Comparison of ENCODE assay signal across 19 cellular contexts in the genomic region with DNA sequence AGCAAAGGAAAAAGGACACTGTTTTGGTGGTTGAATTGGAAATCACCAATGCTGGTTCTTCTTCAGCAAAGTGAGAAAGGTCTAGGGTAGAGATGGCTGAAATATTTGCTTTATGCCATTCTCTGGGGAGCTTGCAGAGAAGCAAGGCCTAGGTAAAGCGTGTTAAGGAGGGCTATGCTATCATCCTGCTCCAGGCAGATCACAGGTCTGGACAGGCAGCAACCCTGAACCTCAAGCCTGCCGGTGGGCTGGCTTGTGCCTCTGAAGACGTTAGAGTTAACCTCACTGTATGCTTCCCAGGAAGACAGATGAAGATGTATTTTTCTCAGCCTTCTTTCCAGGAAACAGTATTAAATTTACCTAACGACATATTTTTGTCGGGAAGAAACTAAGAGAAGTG.
A peak's percentile ranks its signal among the peaks of the same experiment; 100 is the strongest.
DNase-seq lines count a peak whose midpoint lies in the region; ATAC-seq, FAIRE-seq and TF ChIP-seq lines count a peak whose summit lies in the region.
"Had no signal": no experiment of that assay in that cellular context is flagged by ENCODE, and none has a peak within 500 bp of the region (broad histone marks: within the 10 kb centered on the region; RNA-seq: fewer than 3 reads in every experiment).

No MANE protein-coding gene starts in this region.

- TF ChIP-seq CTCF in bronchial epithelial cell (IDR thresholded peaks at IDR 0.05; ENCODE audit: insufficient read depth, low read length, severe bottlenecking) = no peak
- TF ChIP-seq CTCF in keratinocyte (optimal IDR thresholded peaks at IDR 0.05 in 1 of 3, IDR thresholded peaks at IDR 0.05 in 1 of 3, conservative IDR thresholded peaks at IDR 0.05 in 1 of 3; ENCODE audit: extremely low read depth in 1 of 3, insufficient read depth in 2 of 3, low read length in 3 of 3) = no peak

- no peak overlapping the region for H2AFZ ChIP-seq in Karpas-422 (ENCODE audit: low read length)
- peak overlapping the region; percentile 80 for H2AFZ ChIP-seq in keratinocyte (ENCODE audit: control insufficient read depth, low read length)
- H2AFZ ChIP-seq: GM23338 had no signal

- no peak overlapping the region for H3K27ac ChIP-seq in Karpas-422 (ENCODE audit: low read length)
- H3K27ac ChIP-seq in keratinocyte (ENCODE audit: control insufficient read depth, insufficient read depth, low read length) = peak overlapping the region; percentile 19
- H3K27ac ChIP-seq: A549 had no signal

- ATAC-seq in GM19463 (IDR thresholded peaks at IDR 0.05; ENCODE audit: unreplicated experiment) = no peak
- no peak for ATAC-seq in GM21367 (IDR thresholded peaks at IDR 0.05; ENCODE audit: unreplicated experiment)
- ATAC-seq: A549, GM23338, HCT116 had no signal

- dilution Hi-C loops in keratinocyte (cut with MboI; ENCODE audit: extremely low pct_ligation_motif_present, low sequenced_read_pairs) = no loop called here

- no peaks in the 10 kb centered on the region for H3K4me1 ChIP-seq in Karpas-422 (ENCODE audit: low read length)
- H3K4me1 ChIP-seq in keratinocyte (ENCODE audit: control insufficient read depth, extremely low read depth, insufficient read depth, low read length) = peaks cover 28% of the 10 kb centered on the region
- H3K4me1 ChIP-seq: A549, Caco-2 had no signal

- H4K20me1 ChIP-seq in Karpas-422 (ENCODE audit: insufficient read depth, low read depth, low read length) = no peaks in the 10 kb centered on the region
- H4K20me1 ChIP-seq in keratinocyte (ENCODE audit: control insufficient read depth, extremely low read depth, insufficient read depth, low read length) = no peaks in the 10 kb centered on the region

- H3K4me3 ChIP-seq in Karpas-422 (ENCODE audit: low read length) (no peak overlapping the region), bronchial epithelial cell (ENCODE audit: low read depth, low read length) (no peak overlapping the region), keratinocyte (ENCODE audit: control insufficient read depth in 2 of 3, extremely low read depth in 1 of 3, insufficient read depth in 2 of 3, low read depth in 1 of 3, low read length in 3 of 3) (peak overlapping the region in 1 of 3 experiments; percentile 15)
- H3K4me3 ChIP-seq: A549, GM23338 had no signal

- DNase-seq in Karpas-422 = peak; percentile 22
- DNase-seq in bronchial epithelial cell (ENCODE audit: low read depth) = peak; percentile 80
- DNase-seq in keratinocyte (ENCODE audit: low read depth, low spot score) = no peak
- DNase-seq in activated gamma-delta T cell treated with Interleukin-2 at 50 U/mL for 16 hours = no peak
- DNase-seq: 8988T; ACHN; C1 segment of cervical spinal cord; Caco-2; CD4-positive, alpha-beta memory T cell; DMS153; DND-41; H9 had no signal

- H3K9me2 ChIP-seq in Karpas-422 (replicated peaks; ENCODE audit: insufficient read depth, low read length) = no peaks in the 10 kb centered on the region

- H3K36me3 ChIP-seq in Karpas-422 (ENCODE audit: insufficient read depth, low read length) (no peaks in the 10 kb centered on the region), bronchial epithelial cell (ENCODE audit: control insufficient read depth, insufficient read depth, low read length) (no peaks in the 10 kb centered on the region), keratinocyte (ENCODE audit: control insufficient read depth in 2 of 2, extremely low read depth in 1 of 2, insufficient read depth in 2 of 2, low read length in 2 of 2) (no peaks in the 10 kb centered on the region)

- H3K4me2 ChIP-seq in Karpas-422 (ENCODE audit: low read depth, low read length, poor library complexity, severe bottlenecking) = no peak overlapping the region
- peak overlapping the region; percentile 31 for H3K4me2 ChIP-seq in keratinocyte (ENCODE audit: control insufficient read depth, extremely low read depth, insufficient read depth, low read depth, low read length)
- H3K4me2 ChIP-seq: A549, GM23338 had no signal

- no peaks in the 10 kb centered on the region for H3K27me3 ChIP-seq in Karpas-422 (ENCODE audit: low read length)
- H3K27me3 ChIP-seq in bronchial epithelial cell (ENCODE audit: control insufficient read depth, insufficient read depth, low read length) = no peaks in the 10 kb centered on the region
- H3K27me3 ChIP-seq in keratinocyte (ENCODE audit: control insufficient read depth, extremely low read depth, insufficient read depth, low read length) = no peaks in the 10 kb centered on the region

- H3K9me3 ChIP-seq in Karpas-422 (ENCODE audit: low read length) (no peaks in the 10 kb centered on the region), keratinocyte (ENCODE audit: control insufficient read depth, low read depth, low read length) (no peaks in the 10 kb centered on the region)
- H3K9me3 ChIP-seq: A549, Caco-2 had no signal

- H3K9ac ChIP-seq in Karpas-422 (ENCODE audit: low read length) (no peak overlapping the region), keratinocyte (ENCODE audit: control insufficient read depth, extremely low read depth, insufficient read depth, low read length) (no peak overlapping the region)

- H3K79me2 ChIP-seq in Karpas-422 (ENCODE audit: low read length) (no peaks in the 10 kb centered on the region), keratinocyte (ENCODE audit: control insufficient read depth, insufficient read depth, low read length) (no peaks in the 10 kb centered on the region)

- no peaks in the 10 kb centered on the region for H3K9me1 ChIP-seq in keratinocyte (ENCODE audit: control insufficient read depth, extremely low read depth, insufficient read depth, low read length)

- FAIRE-seq in bronchial epithelial cell (lab: Jason Lieb, UNC) (no peak), keratinocyte (lab: Jason Lieb, UNC) (peak; percentile 97)
- FAIRE-seq: A549, G401.6, GM12892 had no signal

Comparison
In these comparisons a context has a peak if more than half of its experiments do, and no peak if none do; other contexts are left out.
1. DNase-seq: peak in Karpas-422 (single experiment) and bronchial epithelial cell (single experiment); none in keratinocyte (single experiment) and activated gamma-delta T cell treated with Interleukin-2 at 50 U/mL for 16 hours (single experiment).